In the genomic region with DNA sequence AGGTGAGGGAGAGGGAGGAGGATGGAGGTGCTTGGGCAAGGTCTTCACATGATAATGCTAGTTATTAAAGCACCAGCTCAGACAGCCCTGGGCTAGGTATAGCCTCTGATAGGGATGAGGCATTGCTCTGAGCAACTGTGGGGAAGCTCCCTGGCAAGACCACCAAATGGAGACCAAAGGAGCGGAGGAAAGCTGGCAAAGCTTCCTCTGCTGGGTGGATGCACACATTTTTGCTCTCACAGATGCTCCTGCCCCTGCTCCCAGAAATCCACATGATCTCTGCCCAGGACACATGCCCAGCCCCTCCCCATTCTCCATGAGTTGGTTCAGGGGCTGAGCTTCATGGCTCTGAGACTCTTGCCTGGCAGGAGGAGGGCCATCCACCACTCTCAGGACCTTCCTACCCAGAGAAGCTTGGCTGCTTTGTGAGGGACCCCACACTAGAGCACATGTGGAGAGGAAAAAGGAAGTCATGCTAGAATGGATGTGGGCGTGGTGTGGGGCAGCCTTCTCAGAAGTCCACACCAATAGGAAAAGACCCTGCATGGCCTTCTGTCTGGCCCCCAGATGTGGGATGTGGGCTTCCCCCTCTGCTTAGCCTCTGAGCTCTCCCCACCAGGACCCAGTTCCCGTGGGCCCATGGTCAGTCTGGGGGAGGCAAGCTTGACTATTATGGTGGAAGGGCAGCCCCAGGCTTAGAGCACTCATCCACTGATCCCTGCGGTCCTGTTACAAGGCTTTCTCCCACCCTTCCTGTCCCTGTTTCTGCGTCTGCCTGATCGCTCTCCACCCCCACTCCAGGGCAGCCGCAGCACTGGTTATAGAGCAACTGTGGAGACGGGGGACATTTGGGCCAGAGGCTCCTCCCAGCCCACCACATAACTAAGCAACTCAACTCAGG, we compare ENCODE assay signal across 23 cellular contexts. TPM values are rescaled to one million over a fixed set of nuclear protein-coding genes. Genes with fewer than 3 reads are reported as not detected.
DNase-seq lines count a peak whose midpoint lies in the region; ATAC-seq and TF ChIP-seq lines count a peak whose summit lies in the region.
"Had no signal": no experiment of that assay in that cellular context is flagged by ENCODE, and none has a peak within 500 bp of the region (broad histone marks: within the 10 kb centered on the region; RNA-seq: fewer than 3 reads in every experiment).

No MANE protein-coding gene starts in this region.

- no peaks in the 10 kb centered on the region for H3K36me3 Mint-ChIP-seq in activated CD8-positive, alpha-beta memory T cell treated with anti-CD3 and anti-CD28 coated beads, Interleukin-2, amount 10 ng/mL, durations not matched to agents 7 days and 5 days
- no peaks in the 10 kb centered on the region for H3K36me3 Mint-ChIP-seq in mesothelial cell of epicardium
- H3K36me3 Mint-ChIP-seq in activated naive CD4-positive, alpha-beta T cell treated with anti-CD3 and anti-CD28 coated beads for 36 hours (ENCODE audit: low read depth), result no peaks in the 10 kb centered on the region
- H3K36me3 Mint-ChIP-seq: CD8-positive, alpha-beta memory T cell had no signal

- no peak for ATAC-seq in activated CD8-positive, alpha-beta memory T cell treated with anti-CD3 and anti-CD28 coated beads, Interleukin-2, amount 10 ng/mL, durations not matched to agents 7 days and 5 days
- ATAC-seq in GM19397 (IDR thresholded peaks at IDR 0.05; ENCODE audit: unreplicated experiment), result no peak
- ATAC-seq: Right ventricle myocardium inferior had no signal

- CTCF ChIA-PET in activated CD8-positive, alpha-beta memory T cell treated with anti-CD3 and anti-CD28 coated beads, Interleukin-2, amount 10 ng/mL, durations not matched to agents 7 days and 5 days (lab: Charles Lee), result no interaction called here
- CTCF ChIA-PET in activated naive CD4-positive, alpha-beta T cell treated with anti-CD3 and anti-CD28 coated beads for 36 hours (lab: Charles Lee), result no interaction called here

- no peaks in the 10 kb centered on the region for H3K27me3 ChIP-seq in colonic mucosa

- no peak overlapping the region for H3K27ac ChIP-seq in colonic mucosa
- H3K27ac ChIP-seq: C4-2B, SJSA1 had no signal

- no peaks in the 10 kb centered on the region for H3K36me3 ChIP-seq in colonic mucosa
- H3K36me3 ChIP-seq: SJSA1 had no signal

- peaks cover 33% of the 10 kb centered on the region for H3K27me3 Mint-ChIP-seq in activated CD8-positive, alpha-beta memory T cell treated with anti-CD3 and anti-CD28 coated beads, Interleukin-2, amount 10 ng/mL, durations not matched to agents 7 days and 5 days
- no peaks in the 10 kb centered on the region for H3K27me3 Mint-ChIP-seq in mesothelial cell of epicardium (ENCODE audit: low read depth)
- H3K27me3 Mint-ChIP-seq in activated naive CD4-positive, alpha-beta T cell treated with anti-CD3 and anti-CD28 coated beads for 36 hours (ENCODE audit: low read depth), result peaks cover 33% of the 10 kb centered on the region

- no peak overlapping the region for H3K4me3 ChIP-seq in colonic mucosa
- H3K4me3 ChIP-seq: SJSA1 had no signal

- intact Hi-C loops in colonic mucosa (cut with DNase I), result loop anchor here (10.0 kb wide), 1 partner anchor 587 kb away; no protein-coding TSS in a partner anchor
- intact Hi-C loops in activated naive CD4-positive, alpha-beta T cell treated with anti-CD3 and anti-CD28 coated beads for 36 hours (cut with micrococcal nuclease), result no loop called here

- H3K9me3 Mint-ChIP-seq in activated CD8-positive, alpha-beta memory T cell treated with anti-CD3 and anti-CD28 coated beads, Interleukin-2, amount 10 ng/mL, durations not matched to agents 7 days and 5 days (ENCODE audit: low read depth), result no peaks in the 10 kb centered on the region
- no peaks in the 10 kb centered on the region for H3K9me3 Mint-ChIP-seq in mesothelial cell of epicardium
- no peaks in the 10 kb centered on the region for H3K9me3 Mint-ChIP-seq in activated naive CD4-positive, alpha-beta T cell treated with anti-CD3 and anti-CD28 coated beads for 36 hours
- H3K9me3 Mint-ChIP-seq: CD8-positive, alpha-beta memory T cell had no signal

- TF ChIP-seq CTCF in colonic mucosa (IDR thresholded peaks at IDR 0.05) (no peak), mesothelial cell of epicardium (IDR thresholded peaks at IDR 0.05; ENCODE audit: unreplicated experiment) (no peak)

- no peaks in the 10 kb centered on the region for H3K4me1 Mint-ChIP-seq in activated CD8-positive, alpha-beta memory T cell treated with anti-CD3 and anti-CD28 coated beads, Interleukin-2, amount 10 ng/mL, durations not matched to agents 7 days and 5 days
- peaks cover 61% of the 10 kb centered on the region for H3K4me1 Mint-ChIP-seq in mesothelial cell of epicardium
- H3K4me1 Mint-ChIP-seq in activated naive CD4-positive, alpha-beta T cell treated with anti-CD3 and anti-CD28 coated beads for 36 hours (ENCODE audit: low read depth), result no peaks in the 10 kb centered on the region
- H3K4me1 Mint-ChIP-seq: CD8-positive, alpha-beta memory T cell had no signal

- no peaks in the 10 kb centered on the region for H3K4me1 ChIP-seq in colonic mucosa
- H3K4me1 ChIP-seq: SJSA1 had no signal

- peak; percentile 22 for DNase-seq in activated CD8-positive, alpha-beta memory T cell treated with anti-CD3 and anti-CD28 coated beads, Interleukin-2, amount 10 ng/mL, durations not matched to agents 7 days and 5 days
- no peak for DNase-seq in activated CD8-positive, alpha-beta memory T cell treated with anti-CD3 and anti-CD28 coated beads, Interleukin-2, amount 50 U/mL, for 48 hours
- peak; percentile 11 for DNase-seq in colonic mucosa
- no peak for DNase-seq in mesothelial cell of epicardium (ENCODE audit: low spot score in 2 of 2, unreplicated experiment in 2 of 2)
- DNase-seq in ureter (ENCODE audit: low spot score), result peak; percentile 30
- DNase-seq in activated naive CD4-positive, alpha-beta T cell treated with anti-CD3 and anti-CD28 coated beads for 36 hours, result no peak
- no peak for DNase-seq in stimulated activated CD4-positive, alpha-beta T cell treated with anti-CD3 and anti-CD28 coated beads, Interleukin-1b, Interleukin-23, amount 100 ng/mL, for 48 hours
- DNase-seq: 8988T; CD8-positive, alpha-beta memory T cell; DMS53; GDM1; KG1; NCI-H1694; NCI-H2081; NCI-H2171; NCI-H345; NCI-H524; NCI-H774; OCI-M1 had no signal

- H3K27ac Mint-ChIP-seq in activated CD8-positive, alpha-beta memory T cell treated with anti-CD3 and anti-CD28 coated beads, Interleukin-2, amount 10 ng/mL, durations not matched to agents 7 days and 5 days, result no peak overlapping the region
- H3K27ac Mint-ChIP-seq in mesothelial cell of epicardium, result peak overlapping the region; percentile 17
- H3K27ac Mint-ChIP-seq in activated naive CD4-positive, alpha-beta T cell treated with anti-CD3 and anti-CD28 coated beads for 36 hours, result no peak overlapping the region

- no peak overlapping the region for H3K4me3 Mint-ChIP-seq in activated CD8-positive, alpha-beta memory T cell treated with anti-CD3 and anti-CD28 coated beads, Interleukin-2, amount 10 ng/mL, durations not matched to agents 7 days and 5 days
- no peak overlapping the region for H3K4me3 Mint-ChIP-seq in mesothelial cell of epicardium
- no peak overlapping the region for H3K4me3 Mint-ChIP-seq in activated naive CD4-positive, alpha-beta T cell treated with anti-CD3 and anti-CD28 coated beads for 36 hours
- H3K4me3 Mint-ChIP-seq: CD8-positive, alpha-beta memory T cell had no signal

- H3K9me3 ChIP-seq in colonic mucosa, result no peaks in the 10 kb centered on the region
- H3K9me3 ChIP-seq: SJSA1 had no signal

- no peak overlapping the region for H3K9ac ChIP-seq in colonic mucosa (ENCODE audit: low read depth in 2 of 2, low read length in 2 of 2)

RNA-seq across cellular contexts. Expression of a gene that starts 10.5 kb away (rescaled TPM):
- not detected for total RNA-seq in activated CD8-positive, alpha-beta memory T cell treated with anti-CD3 and anti-CD28 coated beads, Interleukin-2, amount 10 ng/mL, durations not matched to agents 7 days and 5 days
- 1 to 10 TPM; 1.0 to 1.9 TPM for total RNA-seq in colonic mucosa
- total RNA-seq in mesothelial cell of epicardium, result 1,290 to 1,322 TPM (median 1,292 TPM) in 3 replicates
- 1.1 TPM for total RNA-seq in ureter
- total RNA-seq in activated naive CD4-positive, alpha-beta T cell treated with anti-CD3 and anti-CD28 coated beads for 36 hours, result not detected
- total RNA-seq: CD8-positive, alpha-beta memory T cell had no signal

Comparison
In these comparisons a context has a peak if more than half of its experiments do, and no peak if none do; other contexts are left out.
1. DNase-seq: peak in activated CD8-positive, alpha-beta memory T cell treated with anti-CD3 and anti-CD28 coated beads, Interleukin-2, amount 10 ng/mL, durations not matched to agents 7 days and 5 days (single experiment), colonic mucosa (single experiment) and ureter (single experiment); none in activated CD8-positive, alpha-beta memory T cell treated with anti-CD3 and anti-CD28 coated beads, Interleukin-2, amount 50 U/mL, for 48 hours (single experiment), mesothelial cell of epicardium (0 of 2), activated naive CD4-positive, alpha-beta T cell treated with anti-CD3 and anti-CD28 coated beads for 36 hours (single experiment) and stimulated activated CD4-positive, alpha-beta T cell treated with anti-CD3 and anti-CD28 coated beads, Interleukin-1b, Interleukin-23, amount 100 ng/mL, for 48 hours (single experiment).
2. RNA of a gene that starts 10.5 kb away (total RNA-seq): 1,290 to 1,322 TPM in mesothelial cell of epicardium; 1.0 to 1.9 TPM in colonic mucosa, 1.1 TPM in ureter (single experiment), not detected in activated CD8-positive, alpha-beta memory T cell treated with anti-CD3 and anti-CD28 coated beads, Interleukin-2, amount 10 ng/mL, durations not matched to agents 7 days and 5 days and not detected in activated naive CD4-positive, alpha-beta T cell treated with anti-CD3 and anti-CD28 coated beads for 36 hours; every median in the first group is over 100 times any median in the second.